4 cellular contexts compared by ENCODE assay signal in genomic region chr15:23354448-23354847, GRCh38. TPM values are rescaled to one million over a fixed set of nuclear protein-coding genes. Genes with fewer than 3 reads are reported as not detected.
"Had no signal": no experiment of that assay in that cellular context is flagged by ENCODE, and none has a peak within 500 bp of the region (broad histone marks: within the 10 kb centered on the region; RNA-seq: fewer than 3 reads in every experiment).

A gene with protein sequence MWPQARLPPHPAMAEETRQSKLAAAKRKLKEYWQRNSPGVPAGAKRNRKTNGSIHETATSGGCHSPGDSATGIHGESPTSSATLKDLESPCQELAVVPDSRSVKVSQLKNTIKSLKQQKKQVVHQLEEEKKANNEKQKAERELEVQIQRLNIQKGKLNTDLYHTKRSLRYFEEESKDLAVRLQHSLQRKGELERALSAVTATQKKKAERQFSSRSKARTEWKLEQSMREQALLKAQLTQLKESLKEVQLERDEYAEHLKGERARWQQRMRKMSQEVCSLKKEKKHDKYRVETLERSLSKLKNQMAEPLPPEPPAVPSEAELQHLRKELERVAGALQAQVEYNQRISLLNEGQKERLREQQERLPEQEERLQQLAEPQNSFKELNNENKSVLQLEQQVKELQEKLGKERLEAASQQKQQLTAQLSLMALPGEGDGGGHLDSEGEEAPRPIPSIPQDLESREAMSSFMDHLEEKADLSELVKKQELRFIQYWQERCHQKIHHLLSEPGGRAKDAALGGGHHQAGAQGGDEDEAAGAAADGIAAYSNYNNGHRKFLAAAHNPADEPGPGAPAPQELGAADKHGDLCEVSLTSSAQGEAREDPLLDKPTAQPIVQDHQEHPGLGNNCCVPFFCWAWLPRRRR (plus strand): TSS chr15:23354748. CDS start chr15:23354810, 62 bp downstream.

RNA-seq across cellular contexts. Expression of the gene that starts here (rescaled TPM):
- total RNA-seq: activated T-cell treated with anti-CD3 and anti-CD28 coated beads, Interleukin-2, amount 50 U/mL, for 4 hours; ascending aorta; bronchial epithelial cell; cardiac muscle cell had no signal
- polyA plus RNA-seq: cardiac muscle cell had no signal
